13 cellular contexts compared by ENCODE assay signal in the genomic region with DNA sequence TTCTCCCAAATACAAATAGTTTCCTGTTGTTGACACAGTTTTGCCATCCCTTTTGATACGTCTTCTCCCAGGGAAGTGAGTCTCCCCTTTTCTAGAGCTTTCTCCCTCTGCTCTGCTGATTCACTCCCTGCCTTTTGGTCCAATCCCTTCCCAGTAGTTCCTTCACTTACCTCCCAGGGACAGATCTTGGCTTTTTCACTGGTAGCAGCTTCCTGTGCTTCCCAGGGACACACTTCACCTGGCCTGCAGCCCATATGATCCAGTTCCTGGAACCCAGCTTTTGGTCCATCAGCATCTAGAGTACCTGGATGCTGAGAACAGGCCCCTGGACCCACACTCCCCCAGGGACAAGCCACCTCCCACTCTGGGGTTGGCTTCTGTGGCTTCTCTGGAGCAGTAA. TPM values are rescaled to one million over a fixed set of nuclear protein-coding genes. Genes with fewer than 3 reads are reported as not detected.
A peak's percentile ranks its signal among the peaks of the same experiment; 100 is the strongest.
DNase-seq lines count a peak whose midpoint lies in the region; ATAC-seq and TF ChIP-seq lines count a peak whose summit lies in the region.
"Had no signal": no experiment of that assay in that cellular context is flagged by ENCODE, and none has a peak within 500 bp of the region (broad histone marks: within the 10 kb centered on the region; RNA-seq: fewer than 3 reads in every experiment).

No MANE protein-coding gene starts in this region.

- H3K27ac ChIP-seq in BLaER1 (peak overlapping the region; percentile 81; the same call in 1 of the 2 replicates), HEK293 (ENCODE audit: extremely low read depth, low read depth, low read length) (no peak overlapping the region)
- H3K27ac ChIP-seq: PC-9 had no signal

- no peak for TF ChIP-seq CTCF in HEK293 (tag by site-specific recombination; IDR thresholded peaks at IDR 0.05)
- no peak for TF ChIP-seq CTCF in neural crest cell (conservative IDR thresholded peaks at IDR 0.05)

- H3K9me3 Mint-ChIP-seq in dendritic cell treated with granulocyte-macrophage colony-stimulating factor and Interleukin-4, amounts not matched to agents 40 ng/mL and 50 ng/mL, for 4 days = no peaks in the 10 kb centered on the region
- no peaks in the 10 kb centered on the region for H3K9me3 Mint-ChIP-seq in neural crest cell
- no peaks in the 10 kb centered on the region for H3K9me3 Mint-ChIP-seq in activated naive CD8-positive, alpha-beta T cell treated with anti-CD3 and anti-CD28 coated beads, Interleukin-2, amount 50 U/mL, for 24 hours

- H3K27me3 ChIP-seq in BLaER1 = no peaks in the 10 kb centered on the region
- H3K27me3 ChIP-seq: MG63 had no signal

- H4K20me1 ChIP-seq in BLaER1 = no peaks in the 10 kb centered on the region

- no peak overlapping the region for H3K4me3 ChIP-seq in BLaER1
- H3K4me3 ChIP-seq in HEK293 (ENCODE audit: low read depth, low read length) = no peak overlapping the region
- H3K4me3 ChIP-seq: MG63, PC-9 had no signal

- POLR2A ChIA-PET in HEK293 (lab: Yijun Ruan, JAX) = no interaction called here

- peak overlapping the region; percentile 72; the same call in 1 of the 2 replicates for H3K9ac ChIP-seq in BLaER1

- no peak for ATAC-seq in esophagus mucosa
- ATAC-seq in activated naive CD8-positive, alpha-beta T cell treated with anti-CD3 and anti-CD28 coated beads, Interleukin-2, amount 50 U/mL, for 24 hours = no peak

- no peak for DNase-seq in neural crest cell (ENCODE audit: low read depth, low spot score)
- DNase-seq in stimulated activated CD4-positive, alpha-beta T cell treated with anti-CD3 and anti-CD28 coated beads, Interleukin-4, amount 100 ng/mL, for 24 hours = no peak
- no peak for DNase-seq in activated naive CD8-positive, alpha-beta T cell treated with anti-CD3 and anti-CD28 coated beads, Interleukin-2, amount 50 U/mL, for 24 hours
- DNase-seq: DND-41, GF-D8, MG63, NCI-H1092, NCI-H774, PC-9 had no signal

- peak overlapping the region; percentile 85 for H3K4me2 ChIP-seq in BLaER1
- H3K4me2 ChIP-seq: PC-9 had no signal

- H3K4me3 Mint-ChIP-seq in dendritic cell treated with granulocyte-macrophage colony-stimulating factor and Interleukin-4, amounts not matched to agents 40 ng/mL and 50 ng/mL, for 4 days = no peak overlapping the region
- no peak overlapping the region for H3K4me3 Mint-ChIP-seq in neural crest cell
- H3K4me3 Mint-ChIP-seq in activated naive CD8-positive, alpha-beta T cell treated with anti-CD3 and anti-CD28 coated beads, Interleukin-2, amount 50 U/mL, for 24 hours = no peak overlapping the region

- intact Hi-C loops in dendritic cell treated with granulocyte-macrophage colony-stimulating factor and Interleukin-4, amounts not matched to agents 40 ng/mL and 50 ng/mL, for 4 days (cut with micrococcal nuclease) = no loop called here

- H3K27ac Mint-ChIP-seq in dendritic cell treated with granulocyte-macrophage colony-stimulating factor and Interleukin-4, amounts not matched to agents 40 ng/mL and 50 ng/mL, for 4 days = peak overlapping the region; percentile 14
- H3K27ac Mint-ChIP-seq in neural crest cell (ENCODE audit: unreplicated experiment) = peak overlapping the region; percentile 32
- H3K27ac Mint-ChIP-seq in activated naive CD8-positive, alpha-beta T cell treated with anti-CD3 and anti-CD28 coated beads, Interleukin-2, amount 50 U/mL, for 24 hours = no peak overlapping the region

- peaks cover 5% of the 10 kb centered on the region for H3K27me3 Mint-ChIP-seq in dendritic cell treated with granulocyte-macrophage colony-stimulating factor and Interleukin-4, amounts not matched to agents 40 ng/mL and 50 ng/mL, for 4 days
- no peaks in the 10 kb centered on the region for H3K27me3 Mint-ChIP-seq in neural crest cell (ENCODE audit: low read depth)
- peaks cover 4% of the 10 kb centered on the region for H3K27me3 Mint-ChIP-seq in activated naive CD8-positive, alpha-beta T cell treated with anti-CD3 and anti-CD28 coated beads, Interleukin-2, amount 50 U/mL, for 24 hours

- peaks cover 94% of the 10 kb centered on the region for H3K4me1 ChIP-seq in BLaER1
- H3K4me1 ChIP-seq in HEK293 (ENCODE audit: control insufficient read depth, insufficient read depth, low read length) = peaks cover 4% of the 10 kb centered on the region

- peaks cover 10% of the 10 kb centered on the region for H3K36me3 ChIP-seq in BLaER1
- peaks cover 8 to 14% of the 10 kb centered on the region in 2 experiments for H3K36me3 ChIP-seq in HEK293 (ENCODE audit: control insufficient read depth in 2 of 2, insufficient read depth in 1 of 2, low read length in 2 of 2)

- CTCF ChIA-PET in HEK293 (lab: Yijun Ruan, JAX) = interaction anchor here (0.6 to 2.5 kb wide), 7 partner anchors 12 to 256 kb away, joined by 3 to 13 read pairs (median 4); no protein-coding TSS in a partner anchor

- H3K36me3 Mint-ChIP-seq in dendritic cell treated with granulocyte-macrophage colony-stimulating factor and Interleukin-4, amounts not matched to agents 40 ng/mL and 50 ng/mL, for 4 days (ENCODE audit: low read depth) = peaks cover 10% of the 10 kb centered on the region
- H3K36me3 Mint-ChIP-seq in neural crest cell (ENCODE audit: low read depth) = peaks cover 1% of the 10 kb centered on the region
- peaks cover 4% of the 10 kb centered on the region for H3K36me3 Mint-ChIP-seq in activated naive CD8-positive, alpha-beta T cell treated with anti-CD3 and anti-CD28 coated beads, Interleukin-2, amount 50 U/mL, for 24 hours (ENCODE audit: low read depth)

- H3K9me3 ChIP-seq in BLaER1 = no peaks in the 10 kb centered on the region
- no peaks in the 10 kb centered on the region for H3K9me3 ChIP-seq in HEK293 (ENCODE audit: control insufficient read depth, insufficient read depth, low read depth, low read length)
- H3K9me3 ChIP-seq: MG63 had no signal

- peaks cover 31% of the 10 kb centered on the region for H3K4me1 Mint-ChIP-seq in dendritic cell treated with granulocyte-macrophage colony-stimulating factor and Interleukin-4, amounts not matched to agents 40 ng/mL and 50 ng/mL, for 4 days (ENCODE audit: low read depth)
- peaks cover 49% of the 10 kb centered on the region for H3K4me1 Mint-ChIP-seq in neural crest cell
- peaks cover 7% of the 10 kb centered on the region for H3K4me1 Mint-ChIP-seq in activated naive CD8-positive, alpha-beta T cell treated with anti-CD3 and anti-CD28 coated beads, Interleukin-2, amount 50 U/mL, for 24 hours

TF ChIP-seq in HEK293, 187 proteins besides CTCF, POLR2A, EP300 and RAD21:
- TF ChIP-seq ZNF239 (tag by site-specific recombination; IDR thresholded peaks at IDR 0.05) = no peak
- 0 out of 2 replicates have a peak, but pooled peaks have one; percentile 19 for TF ChIP-seq GLIS1 (tag by site-specific recombination; IDR thresholded peaks at IDR 0.05)

RNA-seq across cellular contexts. Expression of a gene that starts 15.8 kb away (rescaled TPM):
- total RNA-seq in neural crest cell = 0.07 and 0.20 TPM in 2 replicates
- total RNA-seq in esophagus mucosa = not detected

RNA-seq across cellular contexts. Expression of a gene that starts 23.7 kb away (rescaled TPM):
- total RNA-seq in neural crest cell (35.3 and 37.9 TPM in 2 replicates), esophagus mucosa (11.9 TPM)

RNA-seq across cellular contexts. Expression of a gene that starts 31.0 kb away (rescaled TPM):
- total RNA-seq in neural crest cell (45.5 and 47.5 TPM in 2 replicates), esophagus mucosa (27.1 TPM)
